In the genomic region with DNA sequence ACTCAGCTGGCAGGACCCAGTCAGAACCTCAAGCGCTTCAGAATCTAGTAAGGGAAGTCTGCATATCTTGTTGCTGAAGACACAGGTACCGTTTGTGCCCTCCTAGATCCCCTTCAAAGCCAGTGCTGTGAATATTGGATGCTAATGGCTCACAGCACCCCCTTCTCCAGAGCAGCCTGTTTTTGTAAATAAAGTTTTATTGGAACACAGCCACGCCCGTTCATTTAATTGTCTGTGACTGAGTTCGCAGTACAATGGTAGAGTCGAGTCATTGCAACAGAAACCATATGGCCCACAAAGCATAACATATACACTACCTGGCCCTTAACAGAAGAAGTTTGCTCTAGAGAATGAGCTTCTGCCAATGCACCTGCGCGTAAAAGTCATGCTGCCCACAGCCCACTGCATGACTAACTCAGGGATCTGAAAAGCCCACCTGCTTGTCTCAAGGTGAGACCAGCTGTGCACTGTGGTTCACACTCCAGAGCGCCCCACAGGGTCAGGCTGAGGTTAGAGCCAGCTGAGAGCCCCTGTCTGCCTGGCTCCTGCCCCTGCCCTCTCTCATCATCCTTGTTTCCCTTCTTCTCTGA, we compare ENCODE assay signal across 24 cellular contexts. TPM values are rescaled to one million over a fixed set of nuclear protein-coding genes. Genes with fewer than 3 reads are reported as not detected.
"Had no signal": no experiment of that assay in that cellular context is flagged by ENCODE, and none has a peak within 500 bp of the region (broad histone marks: within the 10 kb centered on the region; RNA-seq: fewer than 3 reads in every experiment).

No MANE protein-coding gene starts in this region.

- H3K36me3 Mint-ChIP-seq: activated naive CD4-positive, alpha-beta T cell treated with anti-CD3 and anti-CD28 coated beads, Interleukin-2, amount 50 U/mL, for 24 hours; mesothelial cell of epicardium; natural killer cell treated with Interleukin-12 subunit alpha and Interleukin-12 subunit beta and Interleukin-15 and Interleukin-18, amount 100 ng/mL, for 72 hours; WTC11 had no signal

- H3K27ac Mint-ChIP-seq: activated CD4-positive, alpha-beta T cell treated with anti-CD3 and anti-CD28 coated beads, Interleukin-2, amount 10 ng/mL, durations not matched to agents 7 days and 5 days; activated naive CD4-positive, alpha-beta T cell treated with anti-CD3 and anti-CD28 coated beads, Interleukin-2, amount 50 U/mL, for 24 hours; mesothelial cell of epicardium; natural killer cell treated with Interleukin-12 subunit alpha and Interleukin-12 subunit beta and Interleukin-15 and Interleukin-18, amount 100 ng/mL, for 72 hours; WTC11 had no signal

- ATAC-seq: esophagus mucosa; gastroesophageal sphincter; heart left ventricle; left lung; natural killer cell treated with Interleukin-12 subunit alpha and Interleukin-12 subunit beta and Interleukin-15 and Interleukin-18, amount 100 ng/mL, for 72 hours; WTC11 had no signal

- H3K4me3 Mint-ChIP-seq: activated CD4-positive, alpha-beta T cell treated with anti-CD3 and anti-CD28 coated beads, Interleukin-2, amount 10 ng/mL, durations not matched to agents 7 days and 5 days; activated naive CD4-positive, alpha-beta T cell treated with anti-CD3 and anti-CD28 coated beads, Interleukin-2, amount 50 U/mL, for 24 hours; mesothelial cell of epicardium; natural killer cell treated with Interleukin-12 subunit alpha and Interleukin-12 subunit beta and Interleukin-15 and Interleukin-18, amount 100 ng/mL, for 72 hours; WTC11 had no signal

- DNase-seq: activated CD4-positive, alpha-beta T cell treated with anti-CD3 and anti-CD28 coated beads, Interleukin-2, amount 10 ng/mL, durations not matched to agents 7 days and 5 days; activated gamma-delta T cell; cerebellar nuclear complex; cortex of kidney; effector CD4-positive, alpha-beta T cell; heart left ventricle; left lung; occipital lobe; retina; stimulated activated CD4-positive, alpha-beta T cell treated with anti-CD3 and anti-CD28 coated beads, Interleukin-12 subunit alpha, Interleukin-12 subunit beta, amount 100 ng/mL, for 4 hours; stimulated activated CD4-positive, alpha-beta T cell treated with anti-CD3 and anti-CD28 coated beads, Interleukin-1b, Interleukin-23, amount 100 ng/mL, for 48 hours; stimulated activated naive CD4-positive, alpha-beta T cell treated with Interleukin-2 at 50 U/mL for 16 hours; thyroid gland had no signal

- H3K4me1 Mint-ChIP-seq: activated CD4-positive, alpha-beta T cell treated with anti-CD3 and anti-CD28 coated beads, Interleukin-2, amount 10 ng/mL, durations not matched to agents 7 days and 5 days; activated naive CD4-positive, alpha-beta T cell treated with anti-CD3 and anti-CD28 coated beads, Interleukin-2, amount 50 U/mL, for 24 hours; WTC11 had no signal

- H3K27me3 Mint-ChIP-seq: activated CD4-positive, alpha-beta T cell treated with anti-CD3 and anti-CD28 coated beads, Interleukin-2, amount 10 ng/mL, durations not matched to agents 7 days and 5 days had no signal

- H3K9me3 Mint-ChIP-seq: activated CD4-positive, alpha-beta T cell treated with anti-CD3 and anti-CD28 coated beads, Interleukin-2, amount 10 ng/mL, durations not matched to agents 7 days and 5 days; activated naive CD4-positive, alpha-beta T cell treated with anti-CD3 and anti-CD28 coated beads, Interleukin-2, amount 50 U/mL, for 24 hours; natural killer cell treated with Interleukin-12 subunit alpha and Interleukin-12 subunit beta and Interleukin-15 and Interleukin-18, amount 100 ng/mL, for 72 hours had no signal

RNA-seq across cellular contexts. Expression of a gene that starts 48.8 kb away (rescaled TPM):
- total RNA-seq: activated CD4-positive, alpha-beta T cell treated with anti-CD3 and anti-CD28 coated beads, Interleukin-2, amount 10 ng/mL, durations not matched to agents 7 days and 5 days; bronchial epithelial cell; esophagus mucosa; gastroesophageal sphincter; heart left ventricle; kidney epithelial cell; left lung; lung microvascular endothelial cell; mesothelial cell of epicardium; natural killer cell treated with Interleukin-12 subunit alpha and Interleukin-12 subunit beta and Interleukin-15 and Interleukin-18, amount 100 ng/mL, for 72 hours; occipital lobe; posterior vena cava; subcutaneous adipose tissue; thyroid gland had no signal

RNA-seq across cellular contexts. Expression of a gene that starts 58.1 kb away (rescaled TPM):
- total RNA-seq: thyroid gland had no signal
